Comparison of ENCODE assay signal across 1 cellular context in the genomic region with DNA sequence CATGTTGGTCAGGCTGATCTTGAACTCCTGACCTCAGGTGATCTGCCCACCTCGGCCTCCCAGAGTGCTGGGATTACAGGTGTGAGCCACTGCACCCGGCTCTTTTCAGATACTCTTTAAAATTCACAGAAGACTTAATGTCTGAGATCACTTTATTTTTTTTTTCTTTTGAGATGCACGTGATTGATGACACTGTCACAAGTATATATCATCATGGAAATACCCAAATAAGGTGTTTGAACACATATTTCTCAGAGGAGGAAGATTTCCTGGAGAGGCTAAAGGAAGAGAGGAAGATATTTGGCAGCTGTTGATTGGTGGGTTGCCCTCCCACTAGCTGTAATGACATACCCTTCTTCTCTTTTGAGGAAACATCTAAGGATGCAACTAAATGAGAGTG.
TF ChIP-seq lines count a peak whose summit lies in the region.

No MANE protein-coding gene starts in this region.

TF ChIP-seq in GM12878, 131 proteins besides CTCF, POLR2A, EP300 and RAD21 (continued from another document):
- TF ChIP-seq, protein P1, sequence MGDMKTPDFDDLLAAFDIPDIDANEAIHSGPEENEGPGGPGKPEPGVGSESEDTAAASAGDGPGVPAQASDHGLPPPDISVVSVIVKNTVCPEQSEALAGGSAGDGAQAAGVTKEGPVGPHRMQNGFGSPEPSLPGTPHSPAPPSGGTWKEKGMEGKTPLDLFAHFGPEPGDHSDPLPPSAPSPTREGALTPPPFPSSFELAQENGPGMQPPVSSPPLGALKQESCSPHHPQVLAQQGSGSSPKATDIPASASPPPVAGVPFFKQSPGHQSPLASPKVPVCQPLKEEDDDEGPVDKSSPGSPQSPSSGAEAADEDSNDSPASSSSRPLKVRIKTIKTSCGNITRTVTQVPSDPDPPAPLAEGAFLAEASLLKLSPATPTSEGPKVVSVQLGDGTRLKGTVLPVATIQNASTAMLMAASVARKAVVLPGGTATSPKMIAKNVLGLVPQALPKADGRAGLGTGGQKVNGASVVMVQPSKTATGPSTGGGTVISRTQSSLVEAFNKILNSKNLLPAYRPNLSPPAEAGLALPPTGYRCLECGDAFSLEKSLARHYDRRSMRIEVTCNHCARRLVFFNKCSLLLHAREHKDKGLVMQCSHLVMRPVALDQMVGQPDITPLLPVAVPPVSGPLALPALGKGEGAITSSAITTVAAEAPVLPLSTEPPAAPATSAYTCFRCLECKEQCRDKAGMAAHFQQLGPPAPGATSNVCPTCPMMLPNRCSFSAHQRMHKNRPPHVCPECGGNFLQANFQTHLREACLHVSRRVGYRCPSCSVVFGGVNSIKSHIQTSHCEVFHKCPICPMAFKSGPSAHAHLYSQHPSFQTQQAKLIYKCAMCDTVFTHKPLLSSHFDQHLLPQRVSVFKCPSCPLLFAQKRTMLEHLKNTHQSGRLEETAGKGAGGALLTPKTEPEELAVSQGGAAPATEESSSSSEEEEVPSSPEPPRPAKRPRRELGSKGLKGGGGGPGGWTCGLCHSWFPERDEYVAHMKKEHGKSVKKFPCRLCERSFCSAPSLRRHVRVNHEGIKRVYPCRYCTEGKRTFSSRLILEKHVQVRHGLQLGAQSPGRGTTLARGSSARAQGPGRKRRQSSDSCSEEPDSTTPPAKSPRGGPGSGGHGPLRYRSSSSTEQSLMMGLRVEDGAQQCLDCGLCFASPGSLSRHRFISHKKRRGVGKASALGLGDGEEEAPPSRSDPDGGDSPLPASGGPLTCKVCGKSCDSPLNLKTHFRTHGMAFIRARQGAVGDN (IDR thresholded peaks at IDR 0.05): no peak
- no peak for TF ChIP-seq GATAD2B (conservative IDR thresholded peaks at IDR 0.05; ENCODE audit: low read depth)
- TF ChIP-seq, protein P2, sequence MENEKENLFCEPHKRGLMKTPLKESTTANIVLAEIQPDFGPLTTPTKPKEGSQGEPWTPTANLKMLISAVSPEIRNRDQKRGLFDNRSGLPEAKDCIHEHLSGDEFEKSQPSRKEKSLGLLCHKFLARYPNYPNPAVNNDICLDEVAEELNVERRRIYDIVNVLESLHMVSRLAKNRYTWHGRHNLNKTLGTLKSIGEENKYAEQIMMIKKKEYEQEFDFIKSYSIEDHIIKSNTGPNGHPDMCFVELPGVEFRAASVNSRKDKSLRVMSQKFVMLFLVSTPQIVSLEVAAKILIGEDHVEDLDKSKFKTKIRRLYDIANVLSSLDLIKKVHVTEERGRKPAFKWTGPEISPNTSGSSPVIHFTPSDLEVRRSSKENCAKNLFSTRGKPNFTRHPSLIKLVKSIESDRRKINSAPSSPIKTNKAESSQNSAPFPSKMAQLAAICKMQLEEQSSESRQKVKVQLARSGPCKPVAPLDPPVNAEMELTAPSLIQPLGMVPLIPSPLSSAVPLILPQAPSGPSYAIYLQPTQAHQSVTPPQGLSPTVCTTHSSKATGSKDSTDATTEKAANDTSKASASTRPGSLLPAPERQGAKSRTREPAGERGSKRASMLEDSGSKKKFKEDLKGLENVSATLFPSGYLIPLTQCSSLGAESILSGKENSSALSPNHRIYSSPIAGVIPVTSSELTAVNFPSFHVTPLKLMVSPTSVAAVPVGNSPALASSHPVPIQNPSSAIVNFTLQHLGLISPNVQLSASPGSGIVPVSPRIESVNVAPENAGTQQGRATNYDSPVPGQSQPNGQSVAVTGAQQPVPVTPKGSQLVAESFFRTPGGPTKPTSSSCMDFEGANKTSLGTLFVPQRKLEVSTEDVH (IDR thresholded peaks at IDR 0.05; ENCODE audit: low read depth, partially characterized antibody): no peak
- TF ChIP-seq, protein P3, sequence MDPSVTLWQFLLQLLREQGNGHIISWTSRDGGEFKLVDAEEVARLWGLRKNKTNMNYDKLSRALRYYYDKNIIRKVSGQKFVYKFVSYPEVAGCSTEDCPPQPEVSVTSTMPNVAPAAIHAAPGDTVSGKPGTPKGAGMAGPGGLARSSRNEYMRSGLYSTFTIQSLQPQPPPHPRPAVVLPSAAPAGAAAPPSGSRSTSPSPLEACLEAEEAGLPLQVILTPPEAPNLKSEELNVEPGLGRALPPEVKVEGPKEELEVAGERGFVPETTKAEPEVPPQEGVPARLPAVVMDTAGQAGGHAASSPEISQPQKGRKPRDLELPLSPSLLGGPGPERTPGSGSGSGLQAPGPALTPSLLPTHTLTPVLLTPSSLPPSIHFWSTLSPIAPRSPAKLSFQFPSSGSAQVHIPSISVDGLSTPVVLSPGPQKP (IDR thresholded peaks at IDR 0.05; ENCODE audit: low read depth, low read length): no peak
- TF ChIP-seq ZNF207 (IDR thresholded peaks at IDR 0.05; ENCODE audit: borderline replicate concordance): no peak
- TF ChIP-seq, protein P4, sequence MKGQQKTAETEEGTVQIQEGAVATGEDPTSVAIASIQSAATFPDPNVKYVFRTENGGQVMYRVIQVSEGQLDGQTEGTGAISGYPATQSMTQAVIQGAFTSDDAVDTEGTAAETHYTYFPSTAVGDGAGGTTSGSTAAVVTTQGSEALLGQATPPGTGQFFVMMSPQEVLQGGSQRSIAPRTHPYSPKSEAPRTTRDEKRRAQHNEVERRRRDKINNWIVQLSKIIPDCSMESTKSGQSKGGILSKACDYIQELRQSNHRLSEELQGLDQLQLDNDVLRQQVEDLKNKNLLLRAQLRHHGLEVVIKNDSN (IDR thresholded peaks at IDR 0.05; ENCODE audit: borderline replicate concordance, extremely low read length, insufficient read depth, low read depth, low read length): no peak
- no peak for TF ChIP-seq CBX3 (IDR thresholded peaks at IDR 0.05; ENCODE audit: borderline replicate concordance, low read depth)
- no peak for TF ChIP-seq GABPA (IDR thresholded peaks at IDR 0.05; ENCODE audit: low read depth)
- TF ChIP-seq STAT1 (conservative IDR thresholded peaks at IDR 0.05): no peak
- TF ChIP-seq CBX5 (IDR thresholded peaks at IDR 0.05; ENCODE audit: low read depth): 0 out of 2 replicates have a peak, but pooled peaks have one; percentile 10
- TF ChIP-seq ZZZ3 (IDR thresholded peaks at IDR 0.05; ENCODE audit: control insufficient read depth, insufficient read length, low read depth): no peak
- no peak for TF ChIP-seq EZH2 (IDR thresholded peaks at IDR 0.05; ENCODE audit: borderline replicate concordance, control insufficient read depth, low read depth, low read length)
- TF ChIP-seq CBFB (IDR thresholded peaks at IDR 0.05; ENCODE audit: low read depth): no peak
- TF ChIP-seq NR2C2 (IDR thresholded peaks at IDR 0.05; ENCODE audit: borderline replicate concordance, control insufficient read depth, insufficient read length, low read depth): no peak
- TF ChIP-seq CHD4 (IDR thresholded peaks at IDR 0.05): no peak
- TF ChIP-seq, protein P5, sequence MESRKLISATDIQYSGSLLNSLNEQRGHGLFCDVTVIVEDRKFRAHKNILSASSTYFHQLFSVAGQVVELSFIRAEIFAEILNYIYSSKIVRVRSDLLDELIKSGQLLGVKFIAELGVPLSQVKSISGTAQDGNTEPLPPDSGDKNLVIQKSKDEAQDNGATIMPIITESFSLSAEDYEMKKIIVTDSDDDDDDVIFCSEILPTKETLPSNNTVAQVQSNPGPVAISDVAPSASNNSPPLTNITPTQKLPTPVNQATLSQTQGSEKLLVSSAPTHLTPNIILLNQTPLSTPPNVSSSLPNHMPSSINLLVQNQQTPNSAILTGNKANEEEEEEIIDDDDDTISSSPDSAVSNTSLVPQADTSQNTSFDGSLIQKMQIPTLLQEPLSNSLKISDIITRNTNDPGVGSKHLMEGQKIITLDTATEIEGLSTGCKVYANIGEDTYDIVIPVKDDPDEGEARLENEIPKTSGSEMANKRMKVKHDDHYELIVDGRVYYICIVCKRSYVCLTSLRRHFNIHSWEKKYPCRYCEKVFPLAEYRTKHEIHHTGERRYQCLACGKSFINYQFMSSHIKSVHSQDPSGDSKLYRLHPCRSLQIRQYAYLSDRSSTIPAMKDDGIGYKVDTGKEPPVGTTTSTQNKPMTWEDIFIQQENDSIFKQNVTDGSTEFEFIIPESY (IDR thresholded peaks at IDR 0.05): no peak
- peak; percentile 43 for TF ChIP-seq NR2F1 (conservative IDR thresholded peaks at IDR 0.05)
- TF ChIP-seq BHLHE40 (IDR thresholded peaks at IDR 0.05; ENCODE audit: borderline replicate concordance in 1 of 2, low read depth in 2 of 2, low read length in 1 of 2): peak in 1 of 2 experiments; percentile 69; a peak in 2 of 4 replicates
